In genomic region chr5:3602713-3603502, GRCh38 we compare ENCODE assay signal across 11 cellular contexts. TPM values are rescaled to one million over a fixed set of nuclear protein-coding genes. Genes with fewer than 3 reads are reported as not detected.
DNase-seq lines count a peak whose midpoint lies in the region; ATAC-seq and TF ChIP-seq lines count a peak whose summit lies in the region.
"Had no signal": no experiment of that assay in that cellular context is flagged by ENCODE, and none has a peak within 500 bp of the region (broad histone marks: within the 10 kb centered on the region; RNA-seq: fewer than 3 reads in every experiment).

No MANE protein-coding gene starts in this region.

- H3K36me3 ChIP-seq in HUES64 (ENCODE audit: insufficient read depth, low read length) (no peaks in the 10 kb centered on the region), left lung (no peaks in the 10 kb centered on the region)

- H3K27me3 ChIP-seq in HUES64 (ENCODE audit: insufficient read depth, low read length) (peaks cover 100% of the 10 kb centered on the region), left lung (peaks cover 78 to 100% of the 10 kb centered on the region in 2 donors)

- DNase-seq in choroid plexus epithelial cell (ENCODE audit: low read depth) (peak; percentile 7), left lung (peak in 1 of 2 donors; percentile 83), substantia nigra (lab: John Stamatoyannopoulos, UW) (peak in 27 of 49 donors; percentile 13 to 59 (median 39)), NCI-H1930 (lab: John Stamatoyannopoulos, UW) (no peak), cortex of kidney (lab: John Stamatoyannopoulos, UW) (no peak)
- DNase-seq in T-helper 2 cell treated with Interferon-gamma antibody and Interleukin-4, amounts not matched to agents 5 μg/mL and 100 μg/mL, for 36 hours (ENCODE audit: low spot score): no peak
- DNase-seq: NCI-H1417 had no signal

- no peak overlapping the region for H3K27ac Mint-ChIP-seq in T-helper 2 cell treated with Interferon-gamma antibody and Interleukin-4, amounts not matched to agents 5 μg/mL and 100 μg/mL, for 36 hours
- H3K27ac Mint-ChIP-seq: memory B cell had no signal

- H3K36me3 Mint-ChIP-seq in T-helper 2 cell treated with Interferon-gamma antibody and Interleukin-4, amounts not matched to agents 5 μg/mL and 100 μg/mL, for 36 hours (ENCODE audit: low read depth): no peaks in the 10 kb centered on the region

- peak; percentile 62 for ATAC-seq in left lung
- no peak for ATAC-seq in HG03520 (IDR thresholded peaks at IDR 0.05; ENCODE audit: unreplicated experiment)

- no peaks in the 10 kb centered on the region for H3K4me1 Mint-ChIP-seq in T-helper 2 cell treated with Interferon-gamma antibody and Interleukin-4, amounts not matched to agents 5 μg/mL and 100 μg/mL, for 36 hours (ENCODE audit: low read depth)
- H3K4me1 Mint-ChIP-seq: memory B cell had no signal

- H3K27me3 Mint-ChIP-seq in T-helper 2 cell treated with Interferon-gamma antibody and Interleukin-4, amounts not matched to agents 5 μg/mL and 100 μg/mL, for 36 hours (ENCODE audit: low read depth): peaks cover 73% of the 10 kb centered on the region

- TF ChIP-seq CTCF in choroid plexus epithelial cell (conservative IDR thresholded peaks at IDR 0.05; ENCODE audit: low read depth, low read length): peak; percentile 40
- TF ChIP-seq CTCF in left lung (IDR thresholded peaks at IDR 0.05): peak; percentile 41 to 42

- H3K27ac ChIP-seq in HUES64 (ENCODE audit: low read depth, low read length) (no peak overlapping the region), left lung (no peak overlapping the region), substantia nigra (ENCODE audit: low read depth, low read length, poor library complexity, severe bottlenecking) (no peak overlapping the region)

- WGBS in HUES64: 9% methylated on average over 42 of the region's 48 CpGs

- no peak overlapping the region for H3K9ac ChIP-seq in HUES64 (ENCODE audit: low read depth, low read length)

- peaks cover 17% of the 10 kb centered on the region for H3K4me1 ChIP-seq in HUES64 (ENCODE audit: insufficient read depth, low read length)
- H3K4me1 ChIP-seq in left lung: no peaks in the 10 kb centered on the region

- intact Hi-C loops in left lung (cut with DNase I): no loop called here

- H3K4me3 Mint-ChIP-seq in T-helper 2 cell treated with Interferon-gamma antibody and Interleukin-4, amounts not matched to agents 5 μg/mL and 100 μg/mL, for 36 hours: no peak overlapping the region
- H3K4me3 Mint-ChIP-seq: memory B cell had no signal

- no peaks in the 10 kb centered on the region for H3K9me3 Mint-ChIP-seq in T-helper 2 cell treated with Interferon-gamma antibody and Interleukin-4, amounts not matched to agents 5 μg/mL and 100 μg/mL, for 36 hours

- H3K9me3 ChIP-seq in HUES64 (ENCODE audit: insufficient read depth, low read depth, low read length) (no peaks in the 10 kb centered on the region), left lung (no peaks in the 10 kb centered on the region)

- H3K4me3 ChIP-seq in HUES64 (ENCODE audit: low read length) (peak overlapping the region; percentile 47), choroid plexus epithelial cell (ENCODE audit: low read depth, low read length) (no peak overlapping the region), left lung (no peak overlapping the region)

RNA-seq across cellular contexts. Expression of gene IRX1, which starts 7.3 kb away (rescaled TPM):
- polyA plus RNA-seq in HUES64 (2013, experiment 1 of 2): 12.9 TPM
- polyA plus RNA-seq in HUES64 (2013, experiment 2 of 2): 18.8 TPM
- 10 to 100 TPM in 1 of 2 donors, 1 to 10 TPM in 1; 4.0 to 18.3 TPM for total RNA-seq in left lung
- total RNA-seq: T-helper 2 cell treated with Interferon-gamma antibody and Interleukin-4, amounts not matched to agents 100 ng/mL and 5 ng/mL, for 36 hours had no signal

Comparison
In these comparisons a context has a peak if more than half of its experiments do, and no peak if none do; other contexts are left out.
1. DNase-seq: peak in choroid plexus epithelial cell (single experiment) and substantia nigra (27 of 49); none in NCI-H1930 (0 of 2), T-helper 2 cell treated with Interferon-gamma antibody and Interleukin-4, amounts not matched to agents 5 μg/mL and 100 μg/mL, for 36 hours (single experiment) and cortex of kidney (single experiment).